In the genomic region with DNA sequence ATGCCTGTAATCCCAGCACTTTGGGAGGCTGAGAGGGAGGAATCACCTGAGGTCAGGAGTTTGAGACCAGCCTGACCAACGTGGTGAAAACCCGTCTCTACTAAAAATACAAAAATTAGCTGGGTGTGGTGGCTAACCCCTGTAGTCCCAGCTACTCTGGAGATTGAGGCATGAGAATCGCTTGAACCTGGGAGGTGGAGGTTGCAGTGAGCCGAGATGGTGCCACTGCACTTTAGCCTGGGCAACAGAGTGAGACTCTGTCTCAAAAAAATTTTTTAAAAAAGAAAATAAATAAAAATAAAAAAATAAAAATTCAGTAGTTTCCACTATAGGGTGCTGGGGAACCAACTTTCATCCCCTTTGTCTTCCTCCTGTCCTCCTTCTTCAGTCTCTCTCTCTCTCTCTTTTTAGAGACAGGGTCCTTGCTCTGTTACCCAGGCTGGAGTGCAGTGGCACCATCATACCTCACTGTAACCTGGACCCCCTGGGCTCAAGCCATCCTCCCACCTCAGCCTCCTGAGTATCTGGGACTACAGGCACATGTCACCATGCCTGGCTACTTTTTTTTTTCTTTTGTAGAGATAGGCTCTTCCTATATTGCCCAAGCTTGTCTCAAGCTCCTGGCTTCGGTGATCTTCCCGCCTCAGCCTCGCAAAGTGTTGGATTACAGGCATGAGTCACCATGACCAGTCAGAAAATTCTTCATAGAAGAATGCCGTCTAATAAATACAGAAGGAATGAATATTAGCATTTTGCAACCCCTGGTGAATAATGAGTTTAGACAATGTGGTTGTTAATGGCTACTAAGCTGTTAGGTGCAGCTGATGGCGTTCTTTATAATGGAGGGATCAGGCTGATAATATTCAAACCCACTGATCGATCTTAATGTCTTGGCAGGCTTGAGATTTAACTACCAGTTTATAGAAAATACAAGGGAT, we compare ENCODE assay signal across 9 cellular contexts. TPM values are rescaled to one million over a fixed set of nuclear protein-coding genes. Genes with fewer than 3 reads are reported as not detected.
A peak's percentile ranks its signal among the peaks of the same experiment; 100 is the strongest.
DNase-seq lines count a peak whose midpoint lies in the region; ATAC-seq and TF ChIP-seq lines count a peak whose summit lies in the region.
"Had no signal": no experiment of that assay in that cellular context is flagged by ENCODE, and none has a peak within 500 bp of the region (broad histone marks: within the 10 kb centered on the region; RNA-seq: fewer than 3 reads in every experiment).

No MANE protein-coding gene starts in this region.

- no peaks in the 10 kb centered on the region for H3K9me3 Mint-ChIP-seq in activated T-cell treated with anti-CD3 and anti-CD28 coated beads, Interleukin-2, amount 50 U/mL, for 72 hours

- ATAC-seq in activated T-cell treated with anti-CD3 and anti-CD28 coated beads, Interleukin-2, amount 50 U/mL, for 72 hours (replicated peaks in 1 of 2), result no peak

- no peak overlapping the region for H3K4me3 ChIP-seq in epithelial cell of proximal tubule (ENCODE audit: low read depth, low read length)

- DNase-seq in GM04503 (ENCODE audit: low read depth) (peak; percentile 67), NCI-H69 (lab: John Stamatoyannopoulos, UW) (peak; percentile 9), epithelial cell of proximal tubule (ENCODE audit: low read depth) (peak; percentile 88), renal cortical epithelial cell (ENCODE audit: low read depth) (peak; percentile 96), iPS-NIHi7 (ENCODE audit: extremely low spot score) (no peak), GDM1 (lab: John Stamatoyannopoulos, UW) (no peak), OCI-M2 (lab: John Stamatoyannopoulos, UW; ENCODE audit: unreplicated experiment) (no peak)
- DNase-seq in activated T-cell treated with anti-CD3 and anti-CD28 coated beads, Interleukin-2, amount 50 U/mL, for 72 hours, result no peak
- DNase-seq: NCI-H2081 treated with DMSO at 0.1 percent for 48 hours had no signal

- H3K27me3 Mint-ChIP-seq in activated T-cell treated with anti-CD3 and anti-CD28 coated beads, Interleukin-2, amount 50 U/mL, for 72 hours (ENCODE audit: low read depth), result peaks cover 8% of the 10 kb centered on the region

- H3K4me3 Mint-ChIP-seq in activated T-cell treated with anti-CD3 and anti-CD28 coated beads, Interleukin-2, amount 50 U/mL, for 72 hours, result no peak overlapping the region

- H3K36me3 Mint-ChIP-seq in activated T-cell treated with anti-CD3 and anti-CD28 coated beads, Interleukin-2, amount 50 U/mL, for 72 hours (ENCODE audit: insufficient read depth in 2 of 2), result no peaks in the 10 kb centered on the region

- no peak overlapping the region for H3K27ac Mint-ChIP-seq in activated T-cell treated with anti-CD3 and anti-CD28 coated beads, Interleukin-2, amount 50 U/mL, for 72 hours

- H3K4me1 Mint-ChIP-seq in activated T-cell treated with anti-CD3 and anti-CD28 coated beads, Interleukin-2, amount 50 U/mL, for 72 hours (ENCODE audit: low read depth), result peaks cover 16% of the 10 kb centered on the region

- TF ChIP-seq CTCF in epithelial cell of proximal tubule (conservative IDR thresholded peaks at IDR 0.05; ENCODE audit: low read depth, low read length), result no peak

RNA-seq across cellular contexts. Expression of gene RBM20, which starts 20.6 kb away (rescaled TPM):
- total RNA-seq in epithelial cell of proximal tubule, result 0.07 and 0.46 TPM in 2 replicates
- total RNA-seq in renal cortical epithelial cell, result 0.10 TPM in 1 of 2 replicates, not detected in the other
- under 1 TPM; 0.37 to 0.72 TPM for total RNA-seq in activated T-cell treated with anti-CD3 and anti-CD28 coated beads, Interleukin-2, amount 50 U/mL, for 72 hours

Comparison
In these comparisons a context has a peak if more than half of its experiments do, and no peak if none do; other contexts are left out.
1. DNase-seq: peak in GM04503 (single experiment), NCI-H69 (single experiment), epithelial cell of proximal tubule (single experiment) and renal cortical epithelial cell (single experiment); none in iPS-NIHi7 (single experiment), GDM1 (single experiment), activated T-cell treated with anti-CD3 and anti-CD28 coated beads, Interleukin-2, amount 50 U/mL, for 72 hours (0 of 2) and OCI-M2 (single experiment).